ENCODE assay signal across 33 cellular contexts in genomic region chr2:8617048-8617447, GRCh38.
"Had no signal": no experiment of that assay in that cellular context is flagged by ENCODE, and none has a peak within 500 bp of the region (broad histone marks: within the 10 kb centered on the region; RNA-seq: fewer than 3 reads in every experiment).

No MANE protein-coding gene starts in this region.

- DNase-seq: activated B cell treated with CpG ODN at 0.5 μM for 24 hours; activated CD4-positive, alpha-beta memory T cell treated with anti-CD3 and anti-CD28 coated beads for 36 hours; activated CD4-positive, alpha-beta T cell treated with anti-CD3 and anti-CD28 coated beads for 4 hours; activated CD4-positive, alpha-beta T cell treated with anti-CD3 and anti-CD28 coated beads, Interleukin-2, amount 10 ng/mL, durations not matched to agents 24 days and 14 days; activated CD4-positive, alpha-beta T cell treated with anti-CD3 and anti-CD28 coated beads, Interleukin-2, amount 50 U/mL, for 1 hour; activated CD4-positive, alpha-beta T cell treated with anti-CD3 and anti-CD28 coated beads, Interleukin-2, amount 50 U/mL, for 4 hours; activated CD4-positive, CD25-positive, alpha-beta regulatory T cell treated with anti-CD3 and anti-CD28 coated beads, Interleukin-2, amount 50 U/mL, for 72 hours; activated CD8-positive, alpha-beta memory T cell treated with anti-CD3 and anti-CD28 coated beads, Interleukin-2, amount 50 U/mL, for 4 hours; activated CD8-positive, alpha-beta T cell treated with anti-CD3 and anti-CD28 coated beads for 36 hours; activated gamma-delta T cell treated with Interleukin-2 at 50 U/mL for 16 hours; activated naive CD4-positive, alpha-beta T cell; activated naive CD4-positive, alpha-beta T cell treated with anti-CD3 and anti-CD28 coated beads for 36 hours; activated naive CD4-positive, alpha-beta T cell treated with anti-CD3 and anti-CD28 coated beads, Interleukin-2, amount 50 U/mL, for 16 hours; activated naive CD8-positive, alpha-beta T cell treated with anti-CD3 and anti-CD28 coated beads for 36 hours; activated T-cell treated with anti-CD3 and anti-CD28 coated beads, Interleukin-2, amount 50 U/mL, for 4 hours; activated T-cell treated with anti-CD3 and anti-CD28 coated beads, Interleukin-2, amount 50 U/mL, for 72 hours; adrenal gland; amniotic stem cell; aorta; body of pancreas; brain microvascular endothelial cell; central memory CD4-positive, alpha-beta T cell; SW 1271; T-helper 1 cell; T-helper 2 cell; T-helper 9 cell had no signal

- ATAC-seq: activated CD8-positive, alpha-beta T cell treated with anti-CD3 and anti-CD28 coated beads for 36 hours; activated naive CD4-positive, alpha-beta T cell treated with anti-CD3 and anti-CD28 coated beads, Interleukin-2, amount 50 U/mL, for 72 hours; activated T-cell treated with anti-CD3 and anti-CD28 coated beads, Interleukin-2, amount 50 U/mL, for 4 hours; activated T-cell treated with anti-CD3 and anti-CD28 coated beads, Interleukin-2, amount 50 U/mL, for 72 hours; activated T-helper 17 cell treated with anti-CD3 and anti-CD28 coated beads, Interleukin-2, amount 50 U/mL, for 72 hours; body of pancreas had no signal

- H3K4me1 Mint-ChIP-seq: activated B cell treated with CpG ODN at 0.5 μM for 24 hours; activated T-helper 17 cell treated with anti-CD3 and anti-CD28 coated beads, Interleukin-2, amount 50 U/mL, for 72 hours had no signal

- H3K36me3 Mint-ChIP-seq: activated CD4-positive, alpha-beta memory T cell treated with anti-CD3 and anti-CD28 coated beads for 36 hours; activated naive CD4-positive, alpha-beta T cell treated with anti-CD3 and anti-CD28 coated beads, Interleukin-2, amount 50 U/mL, for 72 hours; activated naive CD8-positive, alpha-beta T cell treated with anti-CD3 and anti-CD28 coated beads for 36 hours had no signal

- H3K4me3 Mint-ChIP-seq: activated B cell treated with CpG ODN at 0.5 μM for 24 hours; activated CD4-positive, alpha-beta memory T cell treated with anti-CD3 and anti-CD28 coated beads for 36 hours; activated CD4-positive, alpha-beta T cell treated with anti-CD3 and anti-CD28 coated beads, Interleukin-2, amount 10 ng/mL, durations not matched to agents 24 days and 14 days; activated CD8-positive, alpha-beta T cell treated with anti-CD3 and anti-CD28 coated beads for 36 hours; activated naive CD4-positive, alpha-beta T cell treated with anti-CD3 and anti-CD28 coated beads for 36 hours; activated naive CD8-positive, alpha-beta T cell treated with anti-CD3 and anti-CD28 coated beads for 36 hours; activated T-cell treated with anti-CD3 and anti-CD28 coated beads, Interleukin-2, amount 50 U/mL, for 4 hours; activated T-cell treated with anti-CD3 and anti-CD28 coated beads, Interleukin-2, amount 50 U/mL, for 72 hours; activated T-helper 1 cell treated with anti-CD3 and anti-CD28 coated beads, Interleukin-12 subunit alpha, Interleukin-12 subunit beta, Interleukin-2, Interleukin-4 antibody, amounts not matched to agents 30 ng/mL and 10 ng/mL and 1 ng/mL, durations not matched to agents 14 hours and 24 hours and 36 hours; activated T-helper 17 cell treated with anti-CD3 and anti-CD28 coated beads, Interleukin-2, amount 50 U/mL, for 72 hours; T-helper 1 cell treated with Interleukin-12 subunit alpha and Interleukin-12 subunit beta and Interleukin-4 antibody, amounts not matched to agents 30 μg/mL and 1 μg/mL, for 36 hours; T-helper 2 cell treated with Interferon-gamma antibody and Interleukin-4, amounts not matched to agents 5 μg/mL and 100 μg/mL, for 36 hours had no signal

- H3K36me3 ChIP-seq: adrenal gland, brain microvascular endothelial cell, breast epithelium had no signal

- H3K9me3 Mint-ChIP-seq: activated CD4-positive, alpha-beta memory T cell treated with anti-CD3 and anti-CD28 coated beads for 36 hours; activated CD8-positive, alpha-beta T cell treated with anti-CD3 and anti-CD28 coated beads for 36 hours; activated naive CD4-positive, alpha-beta T cell treated with anti-CD3 and anti-CD28 coated beads for 36 hours; activated naive CD8-positive, alpha-beta T cell treated with anti-CD3 and anti-CD28 coated beads for 36 hours; activated T-cell treated with anti-CD3 and anti-CD28 coated beads, Interleukin-2, amount 50 U/mL, for 4 hours; activated T-helper 1 cell treated with anti-CD3 and anti-CD28 coated beads, Interleukin-12 subunit alpha, Interleukin-12 subunit beta, Interleukin-2, Interleukin-4 antibody, amounts not matched to agents 30 ng/mL and 10 ng/mL and 1 ng/mL, durations not matched to agents 14 hours and 24 hours and 36 hours; activated T-helper 17 cell treated with anti-CD3 and anti-CD28 coated beads, Interleukin-2, amount 50 U/mL, for 72 hours; T-helper 1 cell treated with Interleukin-12 subunit alpha and Interleukin-12 subunit beta and Interleukin-4 antibody, amounts not matched to agents 30 μg/mL and 1 μg/mL, for 36 hours had no signal

- H3K4me3 ChIP-seq: adrenal gland, body of pancreas, breast epithelium had no signal

- H3K27ac Mint-ChIP-seq: activated B cell treated with CpG ODN at 0.5 μM for 24 hours; activated CD4-positive, alpha-beta memory T cell treated with anti-CD3 and anti-CD28 coated beads for 36 hours; activated CD4-positive, alpha-beta T cell treated with anti-CD3 and anti-CD28 coated beads, Interleukin-2, amount 10 ng/mL, durations not matched to agents 24 days and 14 days; activated CD8-positive, alpha-beta T cell treated with anti-CD3 and anti-CD28 coated beads for 36 hours; activated naive CD4-positive, alpha-beta T cell treated with anti-CD3 and anti-CD28 coated beads for 36 hours; activated naive CD4-positive, alpha-beta T cell treated with anti-CD3 and anti-CD28 coated beads, Interleukin-2, amount 50 U/mL, for 72 hours; activated naive CD8-positive, alpha-beta T cell treated with anti-CD3 and anti-CD28 coated beads for 36 hours; activated T-cell treated with anti-CD3 and anti-CD28 coated beads, Interleukin-2, amount 50 U/mL, for 72 hours; activated T-helper 1 cell treated with anti-CD3 and anti-CD28 coated beads, Interleukin-12 subunit alpha, Interleukin-12 subunit beta, Interleukin-2, Interleukin-4 antibody, amounts not matched to agents 30 ng/mL and 10 ng/mL and 1 ng/mL, durations not matched to agents 14 hours and 24 hours and 36 hours; activated T-helper 17 cell treated with anti-CD3 and anti-CD28 coated beads, Interleukin-2, amount 50 U/mL, for 72 hours; T-helper 1 cell treated with Interleukin-12 subunit alpha and Interleukin-12 subunit beta and Interleukin-4 antibody, amounts not matched to agents 30 μg/mL and 1 μg/mL, for 36 hours; T-helper 2 cell treated with Interferon-gamma antibody and Interleukin-4, amounts not matched to agents 5 μg/mL and 100 μg/mL, for 36 hours had no signal

- H3K27me3 ChIP-seq: adrenal gland, body of pancreas, brain microvascular endothelial cell, breast epithelium had no signal

- H3K4me1 ChIP-seq: adrenal gland, body of pancreas, breast epithelium had no signal

- H3K27ac ChIP-seq: adrenal gland, body of pancreas, brain microvascular endothelial cell, breast epithelium, VCaP had no signal

- H3K9me3 ChIP-seq: adrenal gland, body of pancreas, breast epithelium had no signal
